32 cellular contexts compared by ENCODE assay signal in the genomic region with DNA sequence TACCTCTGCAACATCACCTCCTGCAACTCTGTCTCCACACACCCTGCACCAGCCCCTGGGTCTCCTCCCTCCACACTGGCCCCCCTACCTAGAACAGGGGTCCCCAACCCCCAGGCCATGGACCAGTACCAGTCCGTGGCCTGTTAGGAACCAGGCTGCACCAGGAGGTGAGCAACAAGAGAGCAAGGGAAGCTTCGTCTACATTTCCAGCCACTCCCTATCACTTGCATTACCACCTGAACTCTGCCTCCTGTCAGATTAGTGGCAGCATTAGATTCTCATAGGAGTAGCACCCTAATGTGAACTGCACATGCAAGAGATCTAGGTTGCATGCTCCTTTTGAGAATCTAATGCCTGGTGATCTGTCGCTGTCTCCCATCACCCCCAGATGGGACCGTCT.
"Had no signal": no experiment of that assay in that cellular context is flagged by ENCODE, and none has a peak within 500 bp of the region (broad histone marks: within the 10 kb centered on the region; RNA-seq: fewer than 3 reads in every experiment).

No MANE protein-coding gene starts in this region.

- H3K4me2 ChIP-seq: KMS-11 had no signal

- H3K9ac ChIP-seq: KMS-11 had no signal

- H3K4me3 ChIP-seq: MG63 had no signal

- H3K27ac ChIP-seq: KMS-11 had no signal

- DNase-seq: Kasumi-1, KG1, MG63, MM.1S, MV-4-11, NCI-H1048, NCI-H1092, NCI-H1092 treated with DMSO at 0.1 percent for 48 hours, NCI-H1105, NCI-H1105 treated with DMSO at 0.1 percent for 48 hours, NCI-H1417 treated with DMSO at 0.1 percent for 48 hours, NCI-H1436, NCI-H1436 treated with DMSO at 0.1 percent for 48 hours, NCI-H146, NCI-H1694, NCI-H1694 treated with DMSO at 0.1 percent for 48 hours, NCI-H187, NCI-H187 treated with DMSO at 0.1 percent for 48 hours, NCI-H1930, NCI-H2029, NCI-H2029 treated with DMSO at 0.1 percent for 48 hours, NCI-H2081, NCI-H2081 treated with DMSO at 0.1 percent for 48 hours, NCI-H2107, NCI-H2171, NCI-H2171 treated with DMSO at 0.1 percent for 48 hours, NCI-H2227 treated with DMSO at 0.1 percent for 48 hours, NCI-H226, NCI-H345, NCI-H446, NCI-H446 treated with DMSO at 0.1 percent for 48 hours had no signal

- H3K27me3 ChIP-seq: MG63 had no signal

- H3K36me3 ChIP-seq: MG63 had no signal

- H3K9me3 ChIP-seq: MG63 had no signal
